ENCODE assay signal across 20 cellular contexts in the genomic region with DNA sequence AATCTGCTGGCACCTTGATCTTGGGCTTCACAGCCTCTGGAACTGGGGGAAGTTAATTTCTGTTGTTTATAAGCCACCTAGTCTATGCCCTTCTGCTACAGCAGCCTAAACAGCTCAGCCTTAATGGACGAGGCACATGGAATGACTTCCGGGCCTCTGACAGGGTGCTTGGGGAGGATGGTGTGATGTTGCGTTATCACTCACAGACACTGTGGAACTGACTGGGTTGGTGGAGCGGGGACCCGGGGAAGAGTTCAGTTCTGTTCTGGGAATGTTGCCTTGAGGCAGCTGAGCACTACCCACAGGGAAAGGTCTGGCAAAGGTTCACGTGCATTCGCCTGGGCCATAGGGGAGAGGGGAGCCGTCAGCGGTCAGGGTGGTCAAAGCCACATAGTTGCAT. TPM values are rescaled to one million over a fixed set of nuclear protein-coding genes. Genes with fewer than 3 reads are reported as not detected.
DNase-seq lines count a peak whose midpoint lies in the region; ATAC-seq and TF ChIP-seq lines count a peak whose summit lies in the region.
"Had no signal": no experiment of that assay in that cellular context is flagged by ENCODE, and none has a peak within 500 bp of the region (broad histone marks: within the 10 kb centered on the region; RNA-seq: fewer than 3 reads in every experiment).

No MANE protein-coding gene starts in this region.

- H3K4me1 ChIP-seq in breast epithelium (peaks cover 0 to 7% of the 10 kb centered on the region in 2 donors), osteoblast (ENCODE audit: insufficient read depth, low read length) (peaks cover 14% of the 10 kb centered on the region), upper lobe of right lung (peaks cover 17% of the 10 kb centered on the region), foreskin keratinocyte (peaks cover 7% of the 10 kb centered on the region)

- TF ChIP-seq POLR2A in breast epithelium (IDR thresholded peaks at IDR 0.05) = no peak

- H3K27me3 ChIP-seq in breast epithelium = no peaks in the 10 kb centered on the region
- H3K27me3 ChIP-seq in osteoblast (ENCODE audit: insufficient read depth, low read length) = no peaks in the 10 kb centered on the region
- no peaks in the 10 kb centered on the region for H3K27me3 ChIP-seq in upper lobe of right lung
- H3K27me3 ChIP-seq in foreskin keratinocyte = peaks cover 6% of the 10 kb centered on the region

- POLR2A ChIA-PET in MCF 10A (lab: Yijun Ruan, JAX) = interaction anchor here (0.6 to 2.0 kb wide), 11 partner anchors 9 to 116 kb away, joined by 3 to 20 read pairs (median 6); partner anchors contain the start of gene RAB17

- CTCF ChIA-PET in MCF 10A (lab: Yijun Ruan, JAX) = interaction anchor here (0.9 to 1.9 kb wide), 5 partner anchors 9 to 151 kb away, joined by 3 to 9 read pairs (median 7); no protein-coding TSS in a partner anchor

- intact Hi-C loops in breast epithelium (cut with DNase I; ENCODE audit: low total_unique reads) (no loop called here), MCF 10A (cut with micrococcal nuclease) (no loop called here), left cardiac atrium (cut with DNase I) (no loop called here), upper lobe of right lung (cut with DNase I) (no loop called here)

- H3K36me3 Mint-ChIP-seq in MCF 10A (ENCODE audit: insufficient read depth, unreplicated experiment) = no peaks in the 10 kb centered on the region
- H3K36me3 Mint-ChIP-seq: activated naive CD8-positive, alpha-beta T cell treated with anti-CD3 and anti-CD28 coated beads, Interleukin-2, amount 10 ng/mL, durations not matched to agents 7 days and 5 days; CD8-positive, alpha-beta memory T cell had no signal

- H3K4me3 ChIP-seq in breast epithelium (no peak overlapping the region), osteoblast (ENCODE audit: insufficient read depth, low read length) (no peak overlapping the region), upper lobe of right lung (no peak overlapping the region)
- H3K4me3 ChIP-seq: lung had no signal

- TF ChIP-seq CTCF in breast epithelium (IDR thresholded peaks at IDR 0.05) = no peak
- no peak for TF ChIP-seq CTCF in MCF 10A (IDR thresholded peaks at IDR 0.05; ENCODE audit: unreplicated experiment)
- no peak for TF ChIP-seq CTCF in osteoblast (IDR thresholded peaks at IDR 0.05; ENCODE audit: extremely low read depth, low read depth, low read length)
- no peak for TF ChIP-seq CTCF in upper lobe of right lung (IDR thresholded peaks at IDR 0.05)
- no peak for TF ChIP-seq CTCF in foreskin keratinocyte (conservative IDR thresholded peaks at IDR 0.05)

- no peaks in the 10 kb centered on the region for H4K20me1 ChIP-seq in osteoblast (ENCODE audit: insufficient read depth, low read length)

- H3K9me3 ChIP-seq in breast epithelium (no peaks in the 10 kb centered on the region), osteoblast (ENCODE audit: low read depth, low read length) (no peaks in the 10 kb centered on the region), upper lobe of right lung (no peaks in the 10 kb centered on the region)

- no peak overlapping the region for H3K27ac Mint-ChIP-seq in MCF 10A (ENCODE audit: low read depth, unreplicated experiment)
- H3K27ac Mint-ChIP-seq: activated CD4-positive, alpha-beta T cell treated with anti-CD3 and anti-CD28 coated beads, Interleukin-2, amount 10 ng/mL, durations not matched to agents 7 days and 5 days; activated naive CD8-positive, alpha-beta T cell treated with anti-CD3 and anti-CD28 coated beads, Interleukin-2, amount 10 ng/mL, durations not matched to agents 7 days and 5 days; activated T-cell treated with anti-CD3 and anti-CD28 coated beads, Interleukin-2, amount 50 U/mL, for 24 hours had no signal

- H3K4me2 ChIP-seq in osteoblast (ENCODE audit: insufficient read depth, low read length) = no peak overlapping the region

- H3K4me1 Mint-ChIP-seq in MCF 10A (ENCODE audit: insufficient read depth, unreplicated experiment) = peaks cover 12% of the 10 kb centered on the region

- no peak overlapping the region for H2AFZ ChIP-seq in osteoblast (ENCODE audit: low read length)

- H3K4me3 Mint-ChIP-seq in MCF 10A (ENCODE audit: unreplicated experiment) = no peak overlapping the region
- H3K4me3 Mint-ChIP-seq: activated CD4-positive, alpha-beta T cell treated with anti-CD3 and anti-CD28 coated beads, Interleukin-2, amount 10 ng/mL, durations not matched to agents 7 days and 5 days; activated naive CD8-positive, alpha-beta T cell treated with anti-CD3 and anti-CD28 coated beads, Interleukin-2, amount 10 ng/mL, durations not matched to agents 7 days and 5 days; activated T-cell treated with anti-CD3 and anti-CD28 coated beads, Interleukin-2, amount 50 U/mL, for 24 hours; CD8-positive, alpha-beta memory T cell had no signal

- no TSS peak for BruUV-seq in MCF 10A (replicated peaks; lab: Mats Ljungman, UMichigan)

- no peaks in the 10 kb centered on the region for H3K9me3 Mint-ChIP-seq in MCF 10A (ENCODE audit: unreplicated experiment)
- H3K9me3 Mint-ChIP-seq: activated CD4-positive, alpha-beta T cell treated with anti-CD3 and anti-CD28 coated beads, Interleukin-2, amount 10 ng/mL, durations not matched to agents 7 days and 5 days; activated naive CD8-positive, alpha-beta T cell treated with anti-CD3 and anti-CD28 coated beads, Interleukin-2, amount 10 ng/mL, durations not matched to agents 7 days and 5 days; activated T-cell treated with anti-CD3 and anti-CD28 coated beads, Interleukin-2, amount 50 U/mL, for 24 hours; CD8-positive, alpha-beta memory T cell had no signal

- H3K79me2 ChIP-seq in osteoblast (ENCODE audit: insufficient read depth, low read length) = peaks cover 5% of the 10 kb centered on the region

- peaks cover 13% of the 10 kb centered on the region for H3K27me3 Mint-ChIP-seq in MCF 10A (ENCODE audit: insufficient read depth, unreplicated experiment)

- no peak for DNase-seq in breast epithelium (ENCODE audit: low spot score in 2 of 2)
- DNase-seq in MCF 10A (ENCODE audit: unreplicated experiment) = no peak
- no peak for DNase-seq in left cardiac atrium
- no peak for DNase-seq in osteoblast (ENCODE audit: insufficient read length, low spot score, missing footprints)
- DNase-seq in upper lobe of right lung = no peak
- DNase-seq in activated CD4-positive, alpha-beta T cell treated with anti-CD3 and anti-CD28 coated beads for 4 hours = no peak
- no peak for DNase-seq in foreskin keratinocyte
- DNase-seq: activated CD4-positive, alpha-beta T cell treated with anti-CD3 and anti-CD28 coated beads, Interleukin-2, amount 10 ng/mL, durations not matched to agents 7 days and 5 days; activated naive CD8-positive, alpha-beta T cell treated with anti-CD3 and anti-CD28 coated beads, Interleukin-2, amount 10 ng/mL, durations not matched to agents 7 days and 5 days; activated T-cell treated with anti-CD3 and anti-CD28 coated beads, Interleukin-2, amount 50 U/mL, for 24 hours; CD8-positive, alpha-beta memory T cell; hippocampal formation; Kasumi-1; NCI-H1694; NCI-H526; stimulated activated CD4-positive, alpha-beta T cell treated with anti-CD3 and anti-CD28 coated beads, Interleukin-4, amount 100 ng/mL, for 1 hour; T-helper 9 cell had no signal

- H3K27ac ChIP-seq in breast epithelium (peak overlapping the region; percentile 75), osteoblast (ENCODE audit: low read depth, low read length) (peak overlapping the region; percentile 45), upper lobe of right lung (peak overlapping the region; percentile 77), foreskin keratinocyte (no peak overlapping the region)
- H3K27ac ChIP-seq: epithelial cell of prostate had no signal

- H3K36me3 ChIP-seq in breast epithelium (no peaks in the 10 kb centered on the region), osteoblast (ENCODE audit: insufficient read depth, low read length) (no peaks in the 10 kb centered on the region), upper lobe of right lung (no peaks in the 10 kb centered on the region)

- ATAC-seq in left cardiac atrium (peak; percentile 11 to 71), upper lobe of right lung (peak; percentile 1), HG02678 (IDR thresholded peaks at IDR 0.05; ENCODE audit: unreplicated experiment) (no peak), foreskin keratinocyte (no peak)

RNA-seq across cellular contexts. Expression of gene LRRFIP1, which starts 36.1 kb away (rescaled TPM):
- 100 to 1,000 TPM in 2 of 3 donors, 10 to 100 TPM in 1; 82.6 to 136 (median 130) TPM for total RNA-seq in breast epithelium
- 197 and 201 TPM in 2 replicates for total RNA-seq in MCF 10A (2022)
- 10 to 100 TPM; 69.3 to 99.6 TPM for total RNA-seq in left cardiac atrium
- total RNA-seq in osteoblast = 48.3 and 51.8 TPM in 2 replicates
- total RNA-seq in upper lobe of right lung = 178 TPM
- 91.7 and 95.3 TPM in 2 replicates for total RNA-seq in foreskin keratinocyte
- polyA plus RNA-seq in foreskin keratinocyte = 30.1 and 32.3 TPM in 2 replicates

Comparison
In these comparisons a context has a peak if more than half of its experiments do, and no peak if none do; other contexts are left out.
1. ATAC-seq: peak in left cardiac atrium (2 of 2) and upper lobe of right lung (single experiment); none in HG02678 (single experiment) and foreskin keratinocyte (single experiment).